Comparison of ENCODE assay signal across 9 cellular contexts in the genomic region with DNA sequence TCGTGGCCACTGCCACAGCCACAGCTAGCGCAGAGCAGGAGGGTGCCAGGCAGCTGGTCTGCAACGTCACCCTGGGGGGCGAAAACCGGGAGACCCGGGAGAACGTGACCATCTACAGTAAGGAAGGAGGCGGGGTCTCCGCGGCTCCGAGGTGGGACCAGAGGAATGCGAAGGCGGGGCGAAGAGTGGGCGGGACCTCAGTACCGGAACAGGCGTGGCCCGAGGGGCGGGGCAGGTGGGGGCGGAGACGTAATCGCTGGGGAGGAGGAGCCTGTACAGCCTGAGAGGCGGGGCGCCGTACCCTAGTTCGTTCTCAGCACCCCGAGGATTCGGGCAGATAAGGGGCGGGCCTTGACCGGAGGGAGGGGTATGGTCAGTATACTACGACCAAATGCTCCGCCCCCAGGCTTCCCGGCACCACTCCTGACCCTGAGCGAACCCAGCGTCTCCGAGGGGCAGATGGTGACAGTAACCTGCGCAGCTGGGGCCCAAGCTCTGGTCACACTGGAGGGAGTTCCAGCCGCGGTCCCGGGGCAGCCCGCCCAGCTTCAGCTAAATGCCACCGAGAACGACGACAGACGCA. TPM values are rescaled to one million over a fixed set of nuclear protein-coding genes. Genes with fewer than 3 reads are reported as not detected.
DNase-seq lines count a peak whose midpoint lies in the region; ATAC-seq, FAIRE-seq and TF ChIP-seq lines count a peak whose summit lies in the region.
"Had no signal": no experiment of that assay in that cellular context is flagged by ENCODE, and none has a peak within 500 bp of the region (broad histone marks: within the 10 kb centered on the region; RNA-seq: fewer than 3 reads in every experiment).

No MANE protein-coding gene starts in this region.

- no peaks in the 10 kb centered on the region; the same call in 1 of the 2 replicates for H4K20me1 ChIP-seq in K562 (replicated peaks; ENCODE audit: control insufficient read depth, insufficient read depth, low read length)

- FAIRE-seq in K562 (lab: Jason Lieb, UNC): peak; percentile 95
- FAIRE-seq: islet of Langerhans had no signal

- H3K4me1 ChIP-seq in K562 (replicated peaks in 1 of 2; ENCODE audit: control insufficient read depth in 2 of 2, insufficient read depth in 2 of 2, low read length in 2 of 2): peaks cover 12 to 85% of the 10 kb centered on the region in 2 experiments; a peak in 4 of 5 replicates

- 2% methylated on average over 37 of the region's 45 CpGs for WGBS in K562 (ENCODE audit: insufficient coverage, low coverage, missing lambda C conversion rate)

- H3K79me2 ChIP-seq in K562 (ENCODE audit: control insufficient read depth, insufficient read depth, low read length): peaks cover 81% of the 10 kb centered on the region

- H3K27me3 ChIP-seq in K562 (ENCODE audit: control insufficient read depth in 2 of 2, insufficient read depth in 2 of 2, low read length in 2 of 2): no peaks in the 10 kb centered on the region

- ATAC-seq in K562: peak; percentile 69

- in situ Hi-C loops in K562 (cut with MboI): no loop called here

- no peak for TF ChIP-seq CTCF in K562 (IDR thresholded peaks at IDR 0.05 in 2 of 3, conservative IDR thresholded peaks at IDR 0.05 in 1 of 3; ENCODE audit: insufficient read depth in 2 of 3, low read depth in 1 of 3, low read length in 3 of 3)

- TF ChIP-seq RAD21 in K562 (CRISPR knock-in tag; conservative IDR thresholded peaks at IDR 0.05 in 1 of 2, IDR thresholded peaks at IDR 0.05 in 1 of 2): no peak

- peak overlapping the region; percentile 79 for H3K4me3 ChIP-seq in K562

- peak overlapping the region; percentile 91 to 99 for H3K9ac ChIP-seq in K562 (ENCODE audit: insufficient read depth in 1 of 2, low read depth in 2 of 2, low read length in 2 of 2)

- H3K9me3 ChIP-seq in K562 (replicated peaks; ENCODE audit: control insufficient read depth, insufficient read depth, low read depth, low read length): peaks cover 2% of the 10 kb centered on the region; the same call in 1 of the 2 replicates

- DNase-seq in NCI-H2196 (lab: John Stamatoyannopoulos, UW; ENCODE audit: unreplicated experiment) (peak; percentile 24), NCI-H2196 treated with DMSO at 0.1 percent for 48 hours (lab: John Stamatoyannopoulos, UW; ENCODE audit: unreplicated experiment) (no peak), HuH-7.5 (ENCODE audit: low spot score) (peak; percentile 96), T-helper 9 cell (peak; percentile 54), K562 (ENCODE audit: extremely low read depth in 1 of 4, low spot score in 3 of 4) (peak; percentile 84 to 98 (median 92)), iPS-NIHi11 (ENCODE audit: low spot score) (peak; percentile 88), GOT3 (lab: John Stamatoyannopoulos, UW) (no peak)
- DNase-seq in stimulated activated CD4-positive, alpha-beta T cell treated with anti-CD3 and anti-CD28 coated beads, Interleukin-12 subunit alpha, Interleukin-12 subunit beta, amount 100 ng/mL, for 24 hours (ENCODE audit: low read depth in 2 of 2): peak; percentile 46 to 73

- BruUV-seq in K562 (replicated peaks; lab: Mats Ljungman, UMichigan): no TSS peak

- H3K27ac ChIP-seq in K562 (ENCODE audit: extremely low read depth, low read depth, low read length): peak overlapping the region; percentile 96

- intact Hi-C loops in K562 (cut with micrococcal nuclease): no loop called here

- TF ChIP-seq EP300 in K562 (IDR thresholded peaks at IDR 0.05; ENCODE audit: low read length): no peak

- H3K4me2 ChIP-seq in K562 (ENCODE audit: insufficient read depth, low read length): peak overlapping the region; percentile 99

- peak; percentile 65 for TF ChIP-seq POLR2A in K562 (conservative IDR thresholded peaks at IDR 0.05)

- H3K9me1 ChIP-seq in K562 (ENCODE audit: control insufficient read depth, insufficient read depth, low read length): no peaks in the 10 kb centered on the region

- peak overlapping the region; percentile 35 for H2AFZ ChIP-seq in K562 (ENCODE audit: low read depth, low read length)

- CTCF ChIA-PET in K562 (lab: Yijun Ruan, JAX; ENCODE audit: low intra/inter-chr PET ratio): no interaction called here

- peaks cover 40% of the 10 kb centered on the region; the same call in 2 of the 3 replicates for H3K36me3 ChIP-seq in K562 (ENCODE audit: control insufficient read depth, insufficient read depth, low read length)

- POLR2A ChIA-PET in K562 (lab: Yijun Ruan, JAX): interaction anchor here (0.6 to 1.3 kb wide), 10 partner anchors 9 to 302 kb away, joined by 3 to 7 read pairs (median 3); a partner anchor contains a TSS

RNA-seq across cellular contexts. Expression of a gene that starts 2.5 kb away (rescaled TPM):
- 152 and 610 TPM in 2 replicates for total RNA-seq in K562 (2011; cell fraction: chromatin; rRNA removed; ENCODE audit: low replicate concordance)
- 442 and 477 TPM in 2 replicates for total RNA-seq in K562 (2011; cell fraction: nucleolus; rRNA removed)
- total RNA-seq in K562 (2011; cell fraction: nucleoplasm; rRNA removed): 261 and 266 TPM in 2 replicates
- total RNA-seq in K562 (2014; rRNA removed): 39.7 TPM in 2 replicates
- 1.7 and 3.7 TPM in 2 replicates for total RNA-seq in K562 (2014; rRNA removed; fragmentation: Illumina TruSeq; extraction: Trizol)
- 13.7 and 16.6 TPM in 2 replicates for total RNA-seq in K562 (2015; rRNA removed; fragmentation: Illumina TruSeq; extraction: Trizol)
- 69.7 and 89.5 TPM in 2 replicates for total RNA-seq in K562 (2021)
- polyA plus RNA-seq in K562 (2011; rRNA removed): 29.9 and 58.7 TPM in 2 replicates
- polyA plus RNA-seq in K562 (2011; cell fraction: cytosol; rRNA removed): 50.3 and 80.3 TPM in 2 replicates
- 748 and 1,281 TPM in 2 replicates for polyA plus RNA-seq in K562 (2011; cell fraction: nucleus; rRNA removed)
- 45.0 and 59.7 TPM in 2 replicates for polyA plus RNA-seq in K562 (2012)
- 12.1 and 29.4 TPM in 2 replicates for polyA plus RNA-seq in K562 (2014; fragmentation: Illumina TruSeq; extraction: Trizol)
- under 1 TPM; 0.10 to 0.11 TPM for polyA plus RNA-seq in K562 (2014; fragmentation: Nextera tagmentation; extraction: Ambion mirVana)
- polyA plus RNA-seq in K562 (2014; rRNA removed): 97.4 and 114 TPM in 2 replicates
- 4.9 and 6.5 TPM in 2 replicates for polyA minus RNA-seq in K562 (2011; rRNA and poly(A)+ RNA removed)
- 19.6 and 29.4 TPM in 2 replicates for polyA minus RNA-seq in K562 (2011; cell fraction: cytosol; rRNA and poly(A)+ RNA removed)
- 91.7 and 98.6 TPM in 2 replicates for polyA minus RNA-seq in K562 (2011; cell fraction: nucleus; rRNA and poly(A)+ RNA removed)

RNA-seq across cellular contexts. Expression of a gene that starts 5.5 kb away (rescaled TPM):
- total RNA-seq in K562 (2011; cell fraction: chromatin; rRNA removed; ENCODE audit: low replicate concordance): 14.7 and 49.5 TPM in 2 replicates
- 93.9 and 101 TPM in 2 replicates for total RNA-seq in K562 (2011; cell fraction: nucleolus; rRNA removed)
- total RNA-seq in K562 (2011; cell fraction: nucleoplasm; rRNA removed): 52.0 and 56.5 TPM in 2 replicates
- total RNA-seq in K562 (2014; rRNA removed) (86.1 and 93.8 TPM in 2 replicates), K562 (2014; rRNA removed; fragmentation: Illumina TruSeq; extraction: Trizol) (18.9 and 20.3 TPM in 2 replicates), K562 (2015; rRNA removed; fragmentation: Illumina TruSeq; extraction: Trizol) (42.0 and 43.4 TPM in 2 replicates), K562 (2021) (62.6 and 65.5 TPM in 2 replicates)
- polyA plus RNA-seq in K562 (2011; rRNA removed) (29.5 and 34.4 TPM in 2 replicates), K562 (2014; fragmentation: Illumina TruSeq; extraction: Trizol) (21.0 and 45.3 TPM in 2 replicates), K562 (2014; fragmentation: Nextera tagmentation; extraction: Ambion mirVana) (10 to 100 TPM; 14.1 to 29.6 TPM), K562 (2014; rRNA removed) (83.8 and 96.6 TPM in 2 replicates)
- polyA plus RNA-seq in K562 (2011; cell fraction: cytosol; rRNA removed): 49.4 and 120 TPM in 2 replicates
- 11.2 and 16.0 TPM in 2 replicates for polyA plus RNA-seq in K562 (2011; cell fraction: nucleus; rRNA removed)
- polyA plus RNA-seq in K562 (2012): 69.5 and 104 TPM in 2 replicates
- polyA minus RNA-seq in K562 (2011; rRNA and poly(A)+ RNA removed): 5.9 and 9.1 TPM in 2 replicates
- 18.7 and 19.2 TPM in 2 replicates for polyA minus RNA-seq in K562 (2011; cell fraction: cytosol; rRNA and poly(A)+ RNA removed)
- 13.2 and 16.6 TPM in 2 replicates for polyA minus RNA-seq in K562 (2011; cell fraction: nucleus; rRNA and poly(A)+ RNA removed)

RNA-seq across cellular contexts. Expression of a gene that starts 17.3 kb away (rescaled TPM):
- total RNA-seq in K562 (2011; cell fraction: chromatin; rRNA removed; ENCODE audit: low replicate concordance): 4.3 and 14.7 TPM in 2 replicates
- total RNA-seq in K562 (2011; cell fraction: nucleolus; rRNA removed): 8.3 and 10.8 TPM in 2 replicates
- 5.3 and 6.4 TPM in 2 replicates for total RNA-seq in K562 (2011; cell fraction: nucleoplasm; rRNA removed)
- total RNA-seq in K562 (2014; rRNA removed) (2.7 and 3.0 TPM in 2 replicates), K562 (2014; rRNA removed; fragmentation: Illumina TruSeq; extraction: Trizol) (0.64 and 0.69 TPM in 2 replicates), K562 (2015; rRNA removed; fragmentation: Illumina TruSeq; extraction: Trizol) (2.7 and 2.9 TPM in 2 replicates), K562 (2021) (3.3 and 5.8 TPM in 2 replicates)
- polyA plus RNA-seq in K562 (2011; rRNA removed) (2.2 and 3.2 TPM in 2 replicates), K562 (2014; fragmentation: Illumina TruSeq; extraction: Trizol) (1.5 and 1.9 TPM in 2 replicates), K562 (2014; fragmentation: Nextera tagmentation; extraction: Ambion mirVana) (under 1 TPM; 0.24 to 0.56 TPM), K562 (2014; rRNA removed) (4.5 and 5.1 TPM in 2 replicates)
- 2.2 and 3.4 TPM in 2 replicates for polyA plus RNA-seq in K562 (2011; cell fraction: cytosol; rRNA removed)
- 9.0 and 17.2 TPM in 2 replicates for polyA plus RNA-seq in K562 (2011; cell fraction: nucleus; rRNA removed)
- polyA plus RNA-seq in K562 (2012): 3.3 and 8.0 TPM in 2 replicates
- polyA minus RNA-seq in K562 (2011; rRNA and poly(A)+ RNA removed): 0.18 and 0.39 TPM in 2 replicates
- polyA minus RNA-seq in K562 (2011; cell fraction: cytosol; rRNA and poly(A)+ RNA removed): 1.0 and 2.0 TPM in 2 replicates
- 1.1 and 1.3 TPM in 2 replicates for polyA minus RNA-seq in K562 (2011; cell fraction: nucleus; rRNA and poly(A)+ RNA removed)

RNA-seq across cellular contexts. Expression of a gene that starts 21.4 kb away (rescaled TPM):
- 41.5 and 107 TPM in 2 replicates for total RNA-seq in K562 (2011; cell fraction: chromatin; rRNA removed; ENCODE audit: low replicate concordance)
- total RNA-seq in K562 (2011; cell fraction: nucleolus; rRNA removed): 83.4 and 99.6 TPM in 2 replicates
- total RNA-seq in K562 (2011; cell fraction: nucleoplasm; rRNA removed): 76.3 and 76.6 TPM in 2 replicates
- total RNA-seq in K562 (2014; rRNA removed) (17.4 and 26.0 TPM in 2 replicates), K562 (2014; rRNA removed; fragmentation: Illumina TruSeq; extraction: Trizol) (11.9 and 12.1 TPM in 2 replicates), K562 (2015; rRNA removed; fragmentation: Illumina TruSeq; extraction: Trizol) (23.6 and 24.1 TPM in 2 replicates), K562 (2021) (22.3 and 22.6 TPM in 2 replicates)
- polyA plus RNA-seq in K562 (2011; rRNA removed) (13.1 and 21.4 TPM in 2 replicates), K562 (2014; fragmentation: Illumina TruSeq; extraction: Trizol) (24.4 and 29.9 TPM in 2 replicates), K562 (2014; fragmentation: Nextera tagmentation; extraction: Ambion mirVana) (1 to 10 TPM; 2.3 to 2.4 TPM), K562 (2014; rRNA removed) (13.4 TPM in 2 replicates)
- polyA plus RNA-seq in K562 (2011; cell fraction: cytosol; rRNA removed): 20.2 and 23.1 TPM in 2 replicates
- polyA plus RNA-seq in K562 (2011; cell fraction: nucleus; rRNA removed): 17.5 and 30.7 TPM in 2 replicates
- 22.4 and 63.2 TPM in 2 replicates for polyA plus RNA-seq in K562 (2012)
- polyA minus RNA-seq in K562 (2011; rRNA and poly(A)+ RNA removed): 19.6 and 21.5 TPM in 2 replicates
- polyA minus RNA-seq in K562 (2011; cell fraction: cytosol; rRNA and poly(A)+ RNA removed): 21.5 and 23.8 TPM in 2 replicates
- polyA minus RNA-seq in K562 (2011; cell fraction: nucleus; rRNA and poly(A)+ RNA removed): 13.8 and 17.4 TPM in 2 replicates

RNA-seq across cellular contexts. Expression of a gene that starts 23.5 kb away (rescaled TPM):
- 10.6 and 53.0 TPM in 2 replicates for total RNA-seq in K562 (2011; cell fraction: chromatin; rRNA removed; ENCODE audit: low replicate concordance)
- 44.7 and 46.7 TPM in 2 replicates for total RNA-seq in K562 (2011; cell fraction: nucleolus; rRNA removed)
- 24.2 and 28.0 TPM in 2 replicates for total RNA-seq in K562 (2011; cell fraction: nucleoplasm; rRNA removed)
- total RNA-seq in K562 (2014; rRNA removed): 47.0 and 59.4 TPM in 2 replicates
- 9.7 and 15.9 TPM in 2 replicates for total RNA-seq in K562 (2014; rRNA removed; fragmentation: Illumina TruSeq; extraction: Trizol)
- 28.9 and 29.7 TPM in 2 replicates for total RNA-seq in K562 (2015; rRNA removed; fragmentation: Illumina TruSeq; extraction: Trizol)
- 34.8 and 36.8 TPM in 2 replicates for total RNA-seq in K562 (2021)
- polyA plus RNA-seq in K562 (2011; rRNA removed): 22.3 and 33.3 TPM in 2 replicates
- 47.1 and 82.4 TPM in 2 replicates for polyA plus RNA-seq in K562 (2011; cell fraction: cytosol; rRNA removed)
- 33.5 and 61.9 TPM in 2 replicates for polyA plus RNA-seq in K562 (2011; cell fraction: nucleus; rRNA removed)
- 27.6 and 42.2 TPM in 2 replicates for polyA plus RNA-seq in K562 (2012)
- 47.2 and 55.3 TPM in 2 replicates for polyA plus RNA-seq in K562 (2014; fragmentation: Illumina TruSeq; extraction: Trizol)
- polyA plus RNA-seq in K562 (2014; fragmentation: Nextera tagmentation; extraction: Ambion mirVana): 1 to 10 TPM; 2.5 to 5.8 TPM
- 49.2 and 49.8 TPM in 2 replicates for polyA plus RNA-seq in K562 (2014; rRNA removed)
- polyA minus RNA-seq in K562 (2011; rRNA and poly(A)+ RNA removed): 4.9 and 9.2 TPM in 2 replicates
- 14.3 and 14.5 TPM in 2 replicates for polyA minus RNA-seq in K562 (2011; cell fraction: cytosol; rRNA and poly(A)+ RNA removed)
- 5.3 and 9.6 TPM in 2 replicates for polyA minus RNA-seq in K562 (2011; cell fraction: nucleus; rRNA and poly(A)+ RNA removed)

Comparison
In these comparisons a context has a peak if more than half of its experiments do, and no peak if none do; other contexts are left out.
1. DNase-seq: peak in NCI-H2196 (single experiment), HuH-7.5 (single experiment), T-helper 9 cell (single experiment), K562 (4 of 4), iPS-NIHi11 (single experiment) and stimulated activated CD4-positive, alpha-beta T cell treated with anti-CD3 and anti-CD28 coated beads, Interleukin-12 subunit alpha, Interleukin-12 subunit beta, amount 100 ng/mL, for 24 hours (2 of 2); none in NCI-H2196 treated with DMSO at 0.1 percent for 48 hours (single experiment) and GOT3 (single experiment).